Comparison of ENCODE assay signal across 8 cellular contexts in genomic region chr21:32612075-32612998, GRCh38. TPM values are rescaled to one million over a fixed set of nuclear protein-coding genes. Genes with fewer than 3 reads are reported as not detected.
DNase-seq lines count a peak whose midpoint lies in the region; ATAC-seq and TF ChIP-seq lines count a peak whose summit lies in the region.

A gene with protein sequence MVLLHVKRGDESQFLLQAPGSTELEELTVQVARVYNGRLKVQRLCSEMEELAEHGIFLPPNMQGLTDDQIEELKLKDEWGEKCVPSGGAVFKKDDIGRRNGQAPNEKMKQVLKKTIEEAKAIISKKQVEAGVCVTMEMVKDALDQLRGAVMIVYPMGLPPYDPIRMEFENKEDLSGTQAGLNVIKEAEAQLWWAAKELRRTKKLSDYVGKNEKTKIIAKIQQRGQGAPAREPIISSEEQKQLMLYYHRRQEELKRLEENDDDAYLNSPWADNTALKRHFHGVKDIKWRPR (minus strand): TSS chr21:32612377. CDS start chr21:32612243, 134 bp downstream.

- H3K4me2 ChIP-seq in DOHH2 (ENCODE audit: low read length) = peak within 1 kb of the TSS; percentile 96
- peak within 1 kb of the TSS; percentile 94 for H3K4me2 ChIP-seq in GM23248 (ENCODE audit: unreplicated experiment)

- CTCF ChIA-PET in RWPE1 (lab: Yijun Ruan, JAX) = interaction anchor here (0.6 to 2.1 kb wide), 3 partner anchors 9 to 82 kb away, joined by 3 to 14 read pairs (median 5); no protein-coding TSS in a partner anchor

- peak within 1 kb of the TSS; percentile 89 for H3K9ac ChIP-seq in GM23248

- H3K9me3 ChIP-seq in DOHH2 (ENCODE audit: control insufficient read depth, insufficient read depth, low read length) = no peaks in the 10 kb centered on the region
- H3K9me3 ChIP-seq in GM23248 (ENCODE audit: low read depth) = no peaks in the 10 kb centered on the region

- H4K20me1 ChIP-seq in DOHH2 (ENCODE audit: control insufficient read depth, insufficient read depth, low read depth, low read length) (no peaks in the 10 kb centered on the region), GM23248 (ENCODE audit: insufficient read depth) (no peaks in the 10 kb centered on the region)

- H3K79me2 ChIP-seq in DOHH2 (ENCODE audit: control insufficient read depth, low read length) = peaks cover 28% of the 10 kb centered on the region
- peaks cover 29% of the 10 kb centered on the region for H3K79me2 ChIP-seq in GM23248 (ENCODE audit: insufficient read depth)

- intact Hi-C loops in activated T-helper 2 cell treated with anti-CD3 and anti-CD28 coated beads, Interferon-gamma antibody, Interleukin-2, Interleukin-4, amounts not matched to agents 10 μg/mL and 5 μg/mL and 100 μg/mL, durations not matched to agents 14 hours and 24 hours and 36 hours (cut with micrococcal nuclease) = loop anchor here (2.0 to 5.0 kb wide), 5 partner anchors 115 to 880 kb away; partner anchors contain the start of genes PAXBP1, SCAF4, SYNJ1 and URB1
- intact Hi-C loops in natural killer cell (cut with micrococcal nuclease) = loop anchor here (1.0 to 5.0 kb wide), 5 partner anchors 43 to 880 kb away; partner anchors contain the start of genes PAXBP1, SCAF4, SYNJ1 and URB1

- in situ Hi-C loops in GM23248 (cut with MboI) = no loop called here

- 1% methylated on average over 79 of the region's 81 CpGs for WGBS in GM23248 (ENCODE audit: low coverage in 1 of 2, low lambda C conversion rate in 2 of 2, missing lambda C conversion rate in 2 of 2), 2 experiments

- DNase-seq in GM23248 (peak; percentile 98), Kasumi-1 (lab: John Stamatoyannopoulos, UW) (peak; percentile 90 to 93), RWPE1 (ENCODE audit: low spot score) (peak; percentile 88), fibroblast of mammary gland (ENCODE audit: low read depth) (peak; percentile 95), natural killer cell (peak; percentile 86)
- peak; percentile 86 for DNase-seq in activated T-helper 2 cell treated with anti-CD3 and anti-CD28 coated beads, Interferon-gamma antibody, Interleukin-2, Interleukin-4, amounts not matched to agents 10 μg/mL and 5 μg/mL and 100 μg/mL, durations not matched to agents 14 hours and 24 hours and 36 hours (ENCODE audit: low spot score)
- peak; percentile 88 for DNase-seq in stimulated activated naive CD4-positive, alpha-beta T cell treated with Interleukin-2 at 50 U/mL for 16 hours (lab: John Stamatoyannopoulos, UW)

- H3K27ac Mint-ChIP-seq in activated T-helper 2 cell treated with anti-CD3 and anti-CD28 coated beads, Interferon-gamma antibody, Interleukin-2, Interleukin-4, amounts not matched to agents 10 μg/mL and 5 μg/mL and 100 μg/mL, durations not matched to agents 14 hours and 24 hours and 36 hours = peak within 1 kb of the TSS; percentile 89
- peak within 1 kb of the TSS; percentile 95 to 97 for H3K27ac Mint-ChIP-seq in natural killer cell

- H2AFZ ChIP-seq in GM23248 = peak within 1 kb of the TSS; percentile 85

- H3K36me3 ChIP-seq in DOHH2 (ENCODE audit: control insufficient read depth, low read length) (peaks cover 35% of the 10 kb centered on the region), GM23248 (ENCODE audit: low read depth) (no peaks in the 10 kb centered on the region; the same call in 1 of the 2 replicates)

- H3K4me3 ChIP-seq in DOHH2 (ENCODE audit: low read length) (peak within 1 kb of the TSS; percentile 98), GM23248 (peak within 1 kb of the TSS; percentile 81), fibroblast of mammary gland (ENCODE audit: control insufficient read depth, low read depth, low read length) (peak within 1 kb of the TSS; percentile 94)

- H3K4me1 ChIP-seq in DOHH2 (ENCODE audit: control insufficient read depth, low read length) (peaks cover 16% of the 10 kb centered on the region), GM23248 (ENCODE audit: insufficient read depth) (peaks cover 4% of the 10 kb centered on the region)

- no peaks in the 10 kb centered on the region for H3K27me3 ChIP-seq in DOHH2 (ENCODE audit: control insufficient read depth, low read length)
- no peaks in the 10 kb centered on the region for H3K27me3 ChIP-seq in GM23248 (replicated peaks; ENCODE audit: insufficient read depth)

- H3K9me2 ChIP-seq in DOHH2 (replicated peaks; ENCODE audit: control insufficient read depth, low read length) (no peaks in the 10 kb centered on the region), GM23248 (ENCODE audit: insufficient read depth) (no peaks in the 10 kb centered on the region)

- POLR2A ChIA-PET in RWPE1 (lab: Yijun Ruan, JAX; ENCODE audit: low non-redundant PET) = no interaction called here

- TF ChIP-seq CTCF in DOHH2 (IDR thresholded peaks at IDR 0.05; ENCODE audit: low read depth, low read length, poor library complexity, severe bottlenecking) (no peak), RWPE1 (conservative IDR thresholded peaks at IDR 0.05; ENCODE audit: low read depth) (no peak), fibroblast of mammary gland (conservative IDR thresholded peaks at IDR 0.05; ENCODE audit: control insufficient read depth, insufficient read depth, low read depth, low read length) (no peak), natural killer cell (IDR thresholded peaks at IDR 0.05) (no peak)

- H3K27me3 Mint-ChIP-seq in activated T-helper 2 cell treated with anti-CD3 and anti-CD28 coated beads, Interferon-gamma antibody, Interleukin-2, Interleukin-4, amounts not matched to agents 10 μg/mL and 5 μg/mL and 100 μg/mL, durations not matched to agents 14 hours and 24 hours and 36 hours (ENCODE audit: low read depth) = peaks cover 2% of the 10 kb centered on the region
- peaks cover 0 to 11% of the 10 kb centered on the region in 2 donors for H3K27me3 Mint-ChIP-seq in natural killer cell (ENCODE audit: low read depth in 2 of 2)

- no peaks in the 10 kb centered on the region for H3K9me3 Mint-ChIP-seq in activated T-helper 2 cell treated with anti-CD3 and anti-CD28 coated beads, Interferon-gamma antibody, Interleukin-2, Interleukin-4, amounts not matched to agents 10 μg/mL and 5 μg/mL and 100 μg/mL, durations not matched to agents 14 hours and 24 hours and 36 hours
- no peaks in the 10 kb centered on the region for H3K9me3 Mint-ChIP-seq in natural killer cell

- peaks cover 16% of the 10 kb centered on the region for H3K36me3 Mint-ChIP-seq in activated T-helper 2 cell treated with anti-CD3 and anti-CD28 coated beads, Interferon-gamma antibody, Interleukin-2, Interleukin-4, amounts not matched to agents 10 μg/mL and 5 μg/mL and 100 μg/mL, durations not matched to agents 14 hours and 24 hours and 36 hours (ENCODE audit: low read depth)
- H3K36me3 Mint-ChIP-seq in natural killer cell = no peaks in the 10 kb centered on the region

- peak; percentile 92 to 99 (median 94) for ATAC-seq in natural killer cell

- H3K4me1 Mint-ChIP-seq in activated T-helper 2 cell treated with anti-CD3 and anti-CD28 coated beads, Interferon-gamma antibody, Interleukin-2, Interleukin-4, amounts not matched to agents 10 μg/mL and 5 μg/mL and 100 μg/mL, durations not matched to agents 14 hours and 24 hours and 36 hours (ENCODE audit: low read depth) = peaks cover 4% of the 10 kb centered on the region
- peaks cover 14 to 20% of the 10 kb centered on the region in 2 donors for H3K4me1 Mint-ChIP-seq in natural killer cell

- H3F3A ChIP-seq in DOHH2 (ENCODE audit: control insufficient read depth, insufficient read depth) = peaks cover 3% of the 10 kb centered on the region
- no peaks in the 10 kb centered on the region for H3F3A ChIP-seq in GM23248 (ENCODE audit: insufficient read depth)

- H3K27ac ChIP-seq in DOHH2 (ENCODE audit: low read depth, low read length) = peak within 1 kb of the TSS; percentile 85
- peak within 1 kb of the TSS; percentile 93 for H3K27ac ChIP-seq in GM23248
- peak within 1 kb of the TSS; percentile 98 for H3K27ac ChIP-seq in RWPE1

- H3K4me3 Mint-ChIP-seq in activated T-helper 2 cell treated with anti-CD3 and anti-CD28 coated beads, Interferon-gamma antibody, Interleukin-2, Interleukin-4, amounts not matched to agents 10 μg/mL and 5 μg/mL and 100 μg/mL, durations not matched to agents 14 hours and 24 hours and 36 hours (ENCODE audit: low read depth) = peak within 1 kb of the TSS; percentile 99
- peak within 1 kb of the TSS; percentile 96 for H3K4me3 Mint-ChIP-seq in natural killer cell

RNA-seq across cellular contexts. Expression of the gene that starts here (rescaled TPM):
- total RNA-seq in GM23248 (2014; rRNA removed; shearing (Covaris generic)) = 20.5 and 26.8 TPM in 2 replicates
- polyA plus RNA-seq in GM23248 (2016; fragmentation: Nextera tagmentation; extraction: Ambion mirVana) = 53.9 and 56.0 TPM in 2 replicates
- total RNA-seq in activated T-helper 2 cell treated with anti-CD3 and anti-CD28 coated beads, Interferon-gamma antibody, Interleukin-2, Interleukin-4, amounts not matched to agents 10 μg/mL and 5 μg/mL and 100 μg/mL, durations not matched to agents 14 hours and 24 hours and 36 hours = 44.5 and 48.6 TPM in 2 replicates
- total RNA-seq in natural killer cell = 10 to 100 TPM; 16.1 to 23.7 (median 16.8) TPM

Comparison
In these comparisons a context has a peak if more than half of its experiments do, and no peak if none do; other contexts are left out.
1. Peak in every context shown above with its lines: DNase-seq, ATAC-seq, H3K4me3 ChIP-seq and H3K27ac ChIP-seq.